31 cellular contexts compared by ENCODE assay signal in the genomic region with DNA sequence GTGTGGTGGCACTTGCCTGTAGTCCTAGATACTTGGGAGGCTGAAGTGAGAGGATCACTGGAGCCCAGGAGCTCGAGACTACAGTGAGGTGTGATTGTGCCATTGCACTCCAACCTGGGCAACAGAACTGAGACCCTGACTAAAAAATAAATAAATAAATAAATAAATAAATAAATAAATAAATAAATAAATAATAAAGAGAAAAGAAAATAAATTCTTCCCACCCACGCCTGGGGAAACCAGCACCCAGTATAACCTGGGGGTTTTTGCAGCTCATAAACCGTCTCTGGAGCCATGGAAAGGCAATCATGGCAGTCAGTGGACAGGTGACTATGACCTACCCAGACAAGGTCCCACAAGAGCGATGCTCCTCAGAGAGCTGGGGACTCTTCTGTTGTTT. TPM values are rescaled to one million over a fixed set of nuclear protein-coding genes. Genes with fewer than 3 reads are reported as not detected.
"Had no signal": no experiment of that assay in that cellular context is flagged by ENCODE, and none has a peak within 500 bp of the region (broad histone marks: within the 10 kb centered on the region; RNA-seq: fewer than 3 reads in every experiment).

No MANE protein-coding gene starts in this region.

- H3K36me3 Mint-ChIP-seq: mesothelial cell of epicardium, naive B cell had no signal

- H3K4me3 ChIP-seq: colonic mucosa, esophagus squamous epithelium, gastroesophageal sphincter, heart left ventricle, hepatocyte, left lung, lower lobe of right lung, mucosa of descending colon had no signal

- ATAC-seq: effector memory CD8-positive, alpha-beta T cell; esophagus mucosa; gastroesophageal sphincter; heart left ventricle; left cardiac atrium; left lung; left ventricle myocardium superior; lower lobe of right lung; mucosa of descending colon had no signal

- H3K27me3 ChIP-seq: colonic mucosa had no signal

- H3K9me3 ChIP-seq: colonic mucosa, esophagus squamous epithelium, gastroesophageal sphincter, heart left ventricle, left lung, lower lobe of right lung, mucosa of descending colon had no signal

- H3K27ac ChIP-seq: colonic mucosa, epithelial cell of prostate, esophagus squamous epithelium, gastroesophageal sphincter, heart left ventricle, hepatocyte, left lung, lower lobe of right lung had no signal

- H3K9me3 Mint-ChIP-seq: dendritic cell treated with granulocyte-macrophage colony-stimulating factor and Interleukin-4, amounts not matched to agents 40 ng/mL and 50 ng/mL, for 4 days; effector memory CD8-positive, alpha-beta T cell; endodermal cell; mesothelial cell of epicardium; naive B cell had no signal

- H3K4me1 ChIP-seq: colonic mucosa, esophagus squamous epithelium, gastroesophageal sphincter, heart left ventricle, lower lobe of right lung had no signal

- DNase-seq: colonic mucosa; cortex of kidney; effector CD8-positive, alpha-beta T cell; effector memory CD8-positive, alpha-beta T cell; endodermal cell; erythroblast; esophagus squamous epithelium; foreskin fibroblast; foreskin melanocyte; heart left ventricle; hypothalamus; left cardiac atrium; left lung; left ventricle myocardium superior; lower lobe of right lung; mesenchymal stem cell; mucosa of descending colon; naive B cell had no signal

- H3K4me1 Mint-ChIP-seq: mesothelial cell of epicardium, naive B cell had no signal

- H3K27ac Mint-ChIP-seq: dendritic cell treated with granulocyte-macrophage colony-stimulating factor and Interleukin-4, amounts not matched to agents 40 ng/mL and 50 ng/mL, for 4 days; effector memory CD8-positive, alpha-beta T cell; endodermal cell; mesothelial cell of epicardium; naive B cell had no signal

- H3K4me3 Mint-ChIP-seq: dendritic cell treated with granulocyte-macrophage colony-stimulating factor and Interleukin-4, amounts not matched to agents 40 ng/mL and 50 ng/mL, for 4 days; effector memory CD8-positive, alpha-beta T cell; endodermal cell; mesothelial cell of epicardium; naive B cell had no signal

- H3K36me3 ChIP-seq: colonic mucosa, esophagus squamous epithelium, gastroesophageal sphincter, heart left ventricle, left lung, lower lobe of right lung had no signal

RNA-seq across cellular contexts. Expression of a gene that starts 7.9 kb away (rescaled TPM):
- total RNA-seq: colonic mucosa, dermis microvascular lymphatic vessel endothelial cell, esophagus mucosa, esophagus squamous epithelium, gastroesophageal sphincter, heart left ventricle, hepatocyte, kidney epithelial cell, left cardiac atrium, left lung, left ventricle myocardium superior, lower leg skin, lower lobe of right lung, lung microvascular endothelial cell, mesenteric fat pad, mesothelial cell of epicardium, mucosa of descending colon, myocyte had no signal
- polyA plus RNA-seq: heart left ventricle, hepatocyte, keratinocyte had no signal

RNA-seq across cellular contexts. Expression of a gene that starts 47.5 kb away (rescaled TPM):
- total RNA-seq: colonic mucosa had no signal
